ENCODE assay signal across 9 cellular contexts in the genomic region with DNA sequence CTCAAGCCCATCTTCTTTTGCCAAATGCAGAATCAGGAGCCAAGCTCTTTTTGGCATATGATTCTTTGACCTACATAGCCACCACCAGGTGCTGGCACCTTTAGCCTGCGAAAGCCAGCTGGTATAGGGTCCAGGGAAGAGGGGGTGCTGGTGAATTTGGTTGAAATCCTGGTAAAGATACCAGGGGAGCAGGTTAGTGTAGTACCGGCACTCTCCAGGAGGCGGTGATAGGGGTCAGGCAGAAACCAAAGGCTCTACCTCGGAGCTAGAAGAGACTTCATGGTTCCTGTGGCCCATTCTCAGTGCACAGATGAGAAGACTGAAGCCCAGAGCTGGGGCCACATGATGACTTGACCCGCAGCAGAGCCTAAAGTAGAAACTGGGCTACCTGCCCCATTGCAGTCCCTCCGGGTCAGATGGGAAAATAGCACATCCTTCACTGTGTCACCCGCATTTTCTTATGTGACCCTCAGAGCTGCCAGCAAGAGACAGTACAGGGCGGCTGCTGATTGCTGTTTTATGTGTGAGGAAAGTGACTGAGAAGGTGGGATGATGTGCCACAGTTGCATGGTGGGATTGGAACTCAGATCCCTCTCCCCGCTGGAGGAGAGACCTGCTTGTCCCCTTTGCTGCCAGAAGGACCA. TPM values are rescaled to one million over a fixed set of nuclear protein-coding genes. Genes with fewer than 3 reads are reported as not detected.
A peak's percentile ranks its signal among the peaks of the same experiment; 100 is the strongest.
DNase-seq lines count a peak whose midpoint lies in the region; ATAC-seq and TF ChIP-seq lines count a peak whose summit lies in the region.
"Had no signal": no experiment of that assay in that cellular context is flagged by ENCODE, and none has a peak within 500 bp of the region (broad histone marks: within the 10 kb centered on the region; RNA-seq: fewer than 3 reads in every experiment).

No MANE protein-coding gene starts in this region.

- H3K4me2 ChIP-seq in BLaER1 (peak overlapping the region; percentile 30; the same call in 1 of the 2 replicates), GM23338 (no peak overlapping the region)

- ATAC-seq in GM23338 (peak; percentile 79), RWPE2 (ENCODE audit: low read depth) (peak; percentile 28; the same call in 1 of the 3 replicates), heart right ventricle (peak in 5 of 8 donors; percentile 14 to 31 (median 24)), HG03565 (IDR thresholded peaks at IDR 0.05; ENCODE audit: unreplicated experiment) (no peak), GM21526 (IDR thresholded peaks at IDR 0.05; ENCODE audit: low FRiP score, unreplicated experiment) (no peak)

- no peaks in the 10 kb centered on the region for H3K9me3 Mint-ChIP-seq in GM23338

- H3K27ac Mint-ChIP-seq in GM23338, result no peak overlapping the region

- H3K27ac ChIP-seq in BLaER1 (no peak overlapping the region), GM23338 (ENCODE audit: low read depth) (no peak overlapping the region), RWPE2 (ENCODE audit: poor library complexity, severe bottlenecking) (no peak overlapping the region), heart right ventricle (peak overlapping the region in 1 of 10 donors; percentile 70)

- no peaks in the 10 kb centered on the region for H3K9me2 ChIP-seq in GM23338 (ENCODE audit: insufficient read depth)

- peaks cover 99% of the 10 kb centered on the region for H4K20me1 ChIP-seq in BLaER1
- H4K20me1 ChIP-seq in GM23338 (replicated peaks; ENCODE audit: insufficient read depth), result peaks cover 4% of the 10 kb centered on the region; the same call in 1 of the 2 replicates

- H3K4me1 ChIP-seq in BLaER1 (peaks cover 88% of the 10 kb centered on the region), GM23338 (ENCODE audit: insufficient read depth) (no peaks in the 10 kb centered on the region), RWPE2 (ENCODE audit: insufficient read depth, poor library complexity, severe bottlenecking) (peaks cover 2% of the 10 kb centered on the region), heart right ventricle (peaks cover 10 to 65% (median 44%) of the 10 kb centered on the region in 9 donors)

- peaks cover 6% of the 10 kb centered on the region for H3K27me3 Mint-ChIP-seq in GM23338 (ENCODE audit: insufficient read depth, low read depth, poor library complexity)

- peaks cover 9% of the 10 kb centered on the region; the same call in 2 of the 3 replicates for H3K4me1 Mint-ChIP-seq in GM23338

- H3F3A ChIP-seq in GM23338 (replicated peaks; ENCODE audit: low read depth), result no peaks in the 10 kb centered on the region

- H3K36me3 ChIP-seq in BLaER1 (peaks cover 98% of the 10 kb centered on the region), GM23338 (ENCODE audit: insufficient read depth) (no peaks in the 10 kb centered on the region; the same call in 1 of the 2 replicates), RWPE2 (ENCODE audit: low read depth) (peaks cover 47% of the 10 kb centered on the region), heart right ventricle (peaks cover 4 to 78% (median 42%) of the 10 kb centered on the region in 9 donors)

- DNase-seq in GM23338 (ENCODE audit: low spot score) (peak; percentile 77), RWPE2 (ENCODE audit: low spot score) (no peak), heart right ventricle (peak in 1 of 2 donors; percentile 37)
- DNase-seq in activated gamma-delta T cell treated with anti-CD3 and anti-CD28 coated beads, Interleukin-2, amount 50 U/mL, for 16 hours (ENCODE audit: low read depth), result peak; percentile 73
- peak; percentile 71 to 72 for DNase-seq in stimulated activated CD4-positive, alpha-beta T cell treated with anti-CD3 and anti-CD28 coated beads, Interleukin-15, amount 100 ng/mL, for 1 hour (ENCODE audit: low read depth in 1 of 2, low spot score in 1 of 2)

- 70 to 81% methylated on average over 9 of the region's 9 CpGs for WGBS in heart right ventricle, 2 donors

- H3K4me3 Mint-ChIP-seq in GM23338, result no peak overlapping the region

- no peaks in the 10 kb centered on the region for H3K79me2 ChIP-seq in GM23338 (replicated peaks; ENCODE audit: insufficient read depth)

- no peak overlapping the region for H2AFZ ChIP-seq in GM23338

- peak; percentile 68 to 78 for TF ChIP-seq CTCF in GM23338 (conservative IDR thresholded peaks at IDR 0.05; ENCODE audit: low read depth in 2 of 2)
- peak; percentile 59 for TF ChIP-seq CTCF in RWPE2 (IDR thresholded peaks at IDR 0.05; ENCODE audit: poor library complexity, severe bottlenecking)
- TF ChIP-seq CTCF in heart right ventricle (IDR thresholded peaks at IDR 0.05), result peak; percentile 42 to 79 (median 65)

- peaks cover 18% of the 10 kb centered on the region for H3K36me3 Mint-ChIP-seq in GM23338 (ENCODE audit: low read depth)

- intact Hi-C loops in heart right ventricle (cut with DNase I), result loop anchor here in 9 of 10 donors (2.0 to 10.0 kb wide), 8 partner anchors 70 to 183 kb away; a partner anchor contains a TSS

- H3K27me3 ChIP-seq in BLaER1 (no peaks in the 10 kb centered on the region), GM23338 (ENCODE audit: insufficient read depth) (no peaks in the 10 kb centered on the region), RWPE2 (ENCODE audit: insufficient read depth, poor library complexity, severe bottlenecking) (no peaks in the 10 kb centered on the region), heart right ventricle (no peaks in the 10 kb centered on the region)

- H3K9ac ChIP-seq in BLaER1, result no peak overlapping the region

- H3K4me3 ChIP-seq in BLaER1, result no peak overlapping the region
- no peak overlapping the region for H3K4me3 ChIP-seq in GM23338
- H3K4me3 ChIP-seq in RWPE2 (ENCODE audit: severe bottlenecking), result no peak overlapping the region
- H3K4me3 ChIP-seq in heart right ventricle, result no peak overlapping the region
- H3K4me3 ChIP-seq: skin epidermis had no signal

- no peaks in the 10 kb centered on the region for H3K9me3 ChIP-seq in BLaER1
- H3K9me3 ChIP-seq in RWPE2 (ENCODE audit: severe bottlenecking), result no peaks in the 10 kb centered on the region
- H3K9me3 ChIP-seq in heart right ventricle, result no peaks in the 10 kb centered on the region

TF ChIP-seq in GM23338, 12 proteins besides CTCF, POLR2A, EP300 and RAD21:
- TF ChIP-seq EZH2 (IDR thresholded peaks at IDR 0.05; ENCODE audit: low read depth, unreplicated experiment) (no peak), NANOG (IDR thresholded peaks at IDR 0.05; ENCODE audit: borderline replicate concordance) (no peak), STAT1 (IDR thresholded peaks at IDR 0.05; ENCODE audit: unreplicated experiment) (no peak), JUNB (IDR thresholded peaks at IDR 0.05; ENCODE audit: unreplicated experiment) (no peak), EZH2phosphoT487 (IDR thresholded peaks at IDR 0.05; ENCODE audit: unreplicated experiment) (no peak)

RNA-seq across cellular contexts. Expression of a gene that starts 36.0 kb away (rescaled TPM):
- not detected in 2 replicates for total RNA-seq in GM23338 (2014; rRNA removed; shearing (Covaris generic))
- polyA plus RNA-seq in GM23338 (2016; fragmentation: Nextera tagmentation; extraction: Ambion mirVana) (not detected in 2 replicates), heart right ventricle (not detected)
- not detected for total RNA-seq in heart right ventricle

RNA-seq across cellular contexts. Expression of a gene that starts 37.7 kb away (rescaled TPM):
- not detected in 2 replicates for total RNA-seq in GM23338 (2014; rRNA removed; shearing (Covaris generic))
- polyA plus RNA-seq in GM23338 (2016; fragmentation: Nextera tagmentation; extraction: Ambion mirVana), result not detected in 2 replicates
- total RNA-seq in heart right ventricle, result 1 to 10 TPM in 3 of 10 donors, under 1 TPM in 5, not detected in 2; 0.25 to 2.6 (median 0.74) TPM
- 1 to 10 TPM in 1 of 2 donors, under 1 TPM in 1; 0.81 to 1.1 TPM for polyA plus RNA-seq in heart right ventricle

RNA-seq across cellular contexts. Expression of a gene that starts 49.9 kb away (rescaled TPM):
- 30.4 and 32.1 TPM in 2 replicates for total RNA-seq in GM23338 (2014; rRNA removed; shearing (Covaris generic))
- polyA plus RNA-seq in GM23338 (2016; fragmentation: Nextera tagmentation; extraction: Ambion mirVana) (9.6 and 10.1 TPM in 2 replicates), heart right ventricle (100 to 1,000 TPM; 101 to 144 TPM)
- 100 to 1,000 TPM; 169 to 323 (median 224) TPM for total RNA-seq in heart right ventricle

Comparison
In these comparisons a context has a peak if more than half of its experiments do, and no peak if none do; other contexts are left out.
1. ATAC-seq: peak in GM23338 (single experiment), RWPE2 (single experiment) and heart right ventricle (5 of 8); none in HG03565 (single experiment) and GM21526 (single experiment).
2. Peak in every context shown above with its lines, with median percentiles within 50 percentile points of each other: CTCF ChIP-seq.